Comparison of ENCODE assay signal across 10 cellular contexts in the genomic region with DNA sequence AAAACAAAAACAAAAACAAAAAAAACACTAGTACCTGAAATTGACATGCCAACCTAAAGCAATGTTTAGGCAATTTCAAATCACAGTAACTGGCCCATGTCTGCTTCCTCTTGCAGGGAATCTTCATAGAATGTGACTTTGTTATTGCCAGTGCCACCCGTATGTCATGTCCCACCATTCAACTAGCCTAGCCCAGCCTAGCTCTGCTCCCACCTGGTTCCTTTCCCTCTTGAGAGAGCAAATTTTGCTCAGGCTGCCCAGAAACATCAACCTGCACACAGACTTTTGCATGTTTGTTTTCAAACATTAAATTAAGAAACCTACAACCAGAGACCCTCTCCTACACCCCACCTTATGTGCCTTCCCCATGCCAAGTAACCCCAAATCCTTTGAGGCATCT.
A peak's percentile ranks its signal among the peaks of the same experiment; 100 is the strongest.
DNase-seq lines count a peak whose midpoint lies in the region; ATAC-seq and TF ChIP-seq lines count a peak whose summit lies in the region.
"Had no signal": no experiment of that assay in that cellular context is flagged by ENCODE, and none has a peak within 500 bp of the region (broad histone marks: within the 10 kb centered on the region; RNA-seq: fewer than 3 reads in every experiment).

No MANE protein-coding gene starts in this region.

- H3K9me3 Mint-ChIP-seq in activated CD4-positive, alpha-beta T cell treated with anti-CD3 and anti-CD28 coated beads, Interleukin-2, amount 10 ng/mL, durations not matched to agents 7 days and 5 days, result no peaks in the 10 kb centered on the region
- no peaks in the 10 kb centered on the region for H3K9me3 Mint-ChIP-seq in activated naive CD8-positive, alpha-beta T cell treated with anti-CD3 and anti-CD28 coated beads, Interleukin-2, amount 50 U/mL, for 24 hours

- CTCF ChIA-PET in activated CD4-positive, alpha-beta T cell treated with anti-CD3 and anti-CD28 coated beads, Interleukin-2, amount 10 ng/mL, durations not matched to agents 7 days and 5 days (lab: Charles Lee), result interaction anchor here (1.1 to 1.5 kb wide), 6 partner anchors 11 to 464 kb away, joined by 3 to 7 read pairs (median 5); no protein-coding TSS in a partner anchor

- peaks cover 13% of the 10 kb centered on the region for H3K27me3 Mint-ChIP-seq in activated CD4-positive, alpha-beta T cell treated with anti-CD3 and anti-CD28 coated beads, Interleukin-2, amount 10 ng/mL, durations not matched to agents 7 days and 5 days
- H3K27me3 Mint-ChIP-seq in activated naive CD8-positive, alpha-beta T cell treated with anti-CD3 and anti-CD28 coated beads, Interleukin-2, amount 50 U/mL, for 24 hours, result no peaks in the 10 kb centered on the region

- H3K27me3 ChIP-seq in right lobe of liver, result no peaks in the 10 kb centered on the region
- H3K27me3 ChIP-seq in suprapubic skin, result no peaks in the 10 kb centered on the region

- H3K36me3 ChIP-seq in right lobe of liver, result peaks cover 0 to 16% (median 5%) of the 10 kb centered on the region in 4 donors
- H3K36me3 ChIP-seq in suprapubic skin, result peaks cover 11% of the 10 kb centered on the region

- no peak for TF ChIP-seq EP300 in suprapubic skin (IDR thresholded peaks at IDR 0.05)

- POLR2A ChIA-PET in activated CD4-positive, alpha-beta T cell treated with anti-CD3 and anti-CD28 coated beads, Interleukin-2, amount 10 ng/mL, durations not matched to agents 7 days and 5 days (lab: Charles Lee), result no interaction called here

- WGBS in right lobe of liver (ENCODE audit: insufficient coverage, low coverage, low lambda C conversion rate, missing lambda C conversion rate), result 67% methylated on average over 1 of the region's 1 CpG
- 86% methylated on average over 1 of the region's 1 CpG for WGBS in suprapubic skin

- H3K4me1 ChIP-seq in right lobe of liver (peaks cover 0 to 29% (median 5%) of the 10 kb centered on the region in 4 donors), suprapubic skin (peaks cover 43% of the 10 kb centered on the region)
- H3K4me1 ChIP-seq: prostate gland had no signal

- H3K4me1 Mint-ChIP-seq in activated CD4-positive, alpha-beta T cell treated with anti-CD3 and anti-CD28 coated beads, Interleukin-2, amount 10 ng/mL, durations not matched to agents 7 days and 5 days, result peaks cover 45% of the 10 kb centered on the region
- H3K4me1 Mint-ChIP-seq in activated naive CD8-positive, alpha-beta T cell treated with anti-CD3 and anti-CD28 coated beads, Interleukin-2, amount 50 U/mL, for 24 hours, result peaks cover 46% of the 10 kb centered on the region

- intact Hi-C loops in right lobe of liver (cut with DNase I), result loop anchor here in 1 of 2 donors (10.0 kb wide), 2 partner anchors 338 to 468 kb away; no protein-coding TSS in a partner anchor

- H3K27ac Mint-ChIP-seq in activated CD4-positive, alpha-beta T cell treated with anti-CD3 and anti-CD28 coated beads, Interleukin-2, amount 10 ng/mL, durations not matched to agents 7 days and 5 days, result no peak overlapping the region
- H3K27ac Mint-ChIP-seq in activated naive CD8-positive, alpha-beta T cell treated with anti-CD3 and anti-CD28 coated beads, Interleukin-2, amount 50 U/mL, for 24 hours, result peak overlapping the region; percentile 93

- DNase-seq in activated CD4-positive, alpha-beta T cell treated with anti-CD3 and anti-CD28 coated beads, Interleukin-2, amount 10 ng/mL, durations not matched to agents 7 days and 5 days, result no peak
- no peak for DNase-seq in activated CD4-positive, alpha-beta T cell treated with anti-CD3 and anti-CD28 coated beads for 4 hours
- DNase-seq in activated naive CD8-positive, alpha-beta T cell treated with anti-CD3 and anti-CD28 coated beads, Interleukin-2, amount 50 U/mL, for 24 hours, result no peak
- DNase-seq in right lobe of liver (no peak), suprapubic skin (ENCODE audit: low spot score in 2 of 2) (no peak), epidermal melanocyte (ENCODE audit: insufficient read length, low spot score) (no peak), NCI-H2196 (lab: John Stamatoyannopoulos, UW; ENCODE audit: unreplicated experiment) (no peak), activated gamma-delta T cell (lab: John Stamatoyannopoulos, UW) (no peak)
- DNase-seq: PC-3 had no signal

- H3K9me3 ChIP-seq in right lobe of liver (no peaks in the 10 kb centered on the region), suprapubic skin (no peaks in the 10 kb centered on the region)
- H3K9me3 ChIP-seq: prostate gland had no signal

- TF ChIP-seq CTCF in right lobe of liver (IDR thresholded peaks at IDR 0.05) (no peak), suprapubic skin (IDR thresholded peaks at IDR 0.05) (no peak)

- peak overlapping the region; percentile 45 to 99 (median 98) for H3K27ac ChIP-seq in right lobe of liver
- peak overlapping the region; percentile 99 for H3K27ac ChIP-seq in suprapubic skin

- H3K4me3 ChIP-seq in right lobe of liver, result peak overlapping the region; percentile 17 to 49 (median 31)
- peak overlapping the region; percentile 91 for H3K4me3 ChIP-seq in suprapubic skin

- ATAC-seq in activated naive CD8-positive, alpha-beta T cell treated with anti-CD3 and anti-CD28 coated beads, Interleukin-2, amount 50 U/mL, for 24 hours, result no peak
- no peak for ATAC-seq in right lobe of liver
- ATAC-seq: PC-3 had no signal

- no peak for TF ChIP-seq POLR2A in right lobe of liver (IDR thresholded peaks at IDR 0.05)
- no peak for TF ChIP-seq POLR2A in suprapubic skin (IDR thresholded peaks at IDR 0.05)

- peak overlapping the region; percentile 3 for H3K4me3 Mint-ChIP-seq in activated CD4-positive, alpha-beta T cell treated with anti-CD3 and anti-CD28 coated beads, Interleukin-2, amount 10 ng/mL, durations not matched to agents 7 days and 5 days
- H3K4me3 Mint-ChIP-seq in activated naive CD8-positive, alpha-beta T cell treated with anti-CD3 and anti-CD28 coated beads, Interleukin-2, amount 50 U/mL, for 24 hours, result peak overlapping the region; percentile 97

- peaks cover 15% of the 10 kb centered on the region for H3K36me3 Mint-ChIP-seq in activated CD4-positive, alpha-beta T cell treated with anti-CD3 and anti-CD28 coated beads, Interleukin-2, amount 10 ng/mL, durations not matched to agents 7 days and 5 days (ENCODE audit: low read depth)
- peaks cover 22% of the 10 kb centered on the region for H3K36me3 Mint-ChIP-seq in activated naive CD8-positive, alpha-beta T cell treated with anti-CD3 and anti-CD28 coated beads, Interleukin-2, amount 50 U/mL, for 24 hours (ENCODE audit: low read depth)
